Comparison of ENCODE assay signal across 1 cellular context in genomic region chr1:244447024-244447423, GRCh38.
TF ChIP-seq lines count a peak whose summit lies in the region.

No MANE protein-coding gene starts in this region.

TF ChIP-seq in WTC11, 78 proteins besides CTCF, POLR2A, EP300 and RAD21 (continued from another document):
- TF ChIP-seq, protein P1, sequence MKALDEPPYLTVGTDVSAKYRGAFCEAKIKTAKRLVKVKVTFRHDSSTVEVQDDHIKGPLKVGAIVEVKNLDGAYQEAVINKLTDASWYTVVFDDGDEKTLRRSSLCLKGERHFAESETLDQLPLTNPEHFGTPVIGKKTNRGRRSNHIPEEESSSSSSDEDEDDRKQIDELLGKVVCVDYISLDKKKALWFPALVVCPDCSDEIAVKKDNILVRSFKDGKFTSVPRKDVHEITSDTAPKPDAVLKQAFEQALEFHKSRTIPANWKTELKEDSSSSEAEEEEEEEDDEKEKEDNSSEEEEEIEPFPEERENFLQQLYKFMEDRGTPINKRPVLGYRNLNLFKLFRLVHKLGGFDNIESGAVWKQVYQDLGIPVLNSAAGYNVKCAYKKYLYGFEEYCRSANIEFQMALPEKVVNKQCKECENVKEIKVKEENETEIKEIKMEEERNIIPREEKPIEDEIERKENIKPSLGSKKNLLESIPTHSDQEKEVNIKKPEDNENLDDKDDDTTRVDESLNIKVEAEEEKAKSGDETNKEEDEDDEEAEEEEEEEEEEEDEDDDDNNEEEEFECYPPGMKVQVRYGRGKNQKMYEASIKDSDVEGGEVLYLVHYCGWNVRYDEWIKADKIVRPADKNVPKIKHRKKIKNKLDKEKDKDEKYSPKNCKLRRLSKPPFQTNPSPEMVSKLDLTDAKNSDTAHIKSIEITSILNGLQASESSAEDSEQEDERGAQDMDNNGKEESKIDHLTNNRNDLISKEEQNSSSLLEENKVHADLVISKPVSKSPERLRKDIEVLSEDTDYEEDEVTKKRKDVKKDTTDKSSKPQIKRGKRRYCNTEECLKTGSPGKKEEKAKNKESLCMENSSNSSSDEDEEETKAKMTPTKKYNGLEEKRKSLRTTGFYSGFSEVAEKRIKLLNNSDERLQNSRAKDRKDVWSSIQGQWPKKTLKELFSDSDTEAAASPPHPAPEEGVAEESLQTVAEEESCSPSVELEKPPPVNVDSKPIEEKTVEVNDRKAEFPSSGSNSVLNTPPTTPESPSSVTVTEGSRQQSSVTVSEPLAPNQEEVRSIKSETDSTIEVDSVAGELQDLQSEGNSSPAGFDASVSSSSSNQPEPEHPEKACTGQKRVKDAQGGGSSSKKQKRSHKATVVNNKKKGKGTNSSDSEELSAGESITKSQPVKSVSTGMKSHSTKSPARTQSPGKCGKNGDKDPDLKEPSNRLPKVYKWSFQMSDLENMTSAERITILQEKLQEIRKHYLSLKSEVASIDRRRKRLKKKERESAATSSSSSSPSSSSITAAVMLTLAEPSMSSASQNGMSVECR (CRISPR knock-in tag; IDR thresholded peaks at IDR 0.05; ENCODE audit: borderline replicate concordance) = no peak
- TF ChIP-seq RORB (CRISPR knock-in tag; IDR thresholded peaks at IDR 0.05) (no peak), EMX1 (CRISPR knock-in tag; IDR thresholded peaks at IDR 0.05) (no peak)
- TF ChIP-seq, protein P2, sequence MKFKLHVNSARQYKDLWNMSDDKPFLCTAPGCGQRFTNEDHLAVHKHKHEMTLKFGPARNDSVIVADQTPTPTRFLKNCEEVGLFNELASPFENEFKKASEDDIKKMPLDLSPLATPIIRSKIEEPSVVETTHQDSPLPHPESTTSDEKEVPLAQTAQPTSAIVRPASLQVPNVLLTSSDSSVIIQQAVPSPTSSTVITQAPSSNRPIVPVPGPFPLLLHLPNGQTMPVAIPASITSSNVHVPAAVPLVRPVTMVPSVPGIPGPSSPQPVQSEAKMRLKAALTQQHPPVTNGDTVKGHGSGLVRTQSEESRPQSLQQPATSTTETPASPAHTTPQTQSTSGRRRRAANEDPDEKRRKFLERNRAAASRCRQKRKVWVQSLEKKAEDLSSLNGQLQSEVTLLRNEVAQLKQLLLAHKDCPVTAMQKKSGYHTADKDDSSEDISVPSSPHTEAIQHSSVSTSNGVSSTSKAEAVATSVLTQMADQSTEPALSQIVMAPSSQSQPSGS (CRISPR knock-in tag; IDR thresholded peaks at IDR 0.05; ENCODE audit: borderline replicate concordance, low read depth) = no peak
- TF ChIP-seq, protein P3, sequence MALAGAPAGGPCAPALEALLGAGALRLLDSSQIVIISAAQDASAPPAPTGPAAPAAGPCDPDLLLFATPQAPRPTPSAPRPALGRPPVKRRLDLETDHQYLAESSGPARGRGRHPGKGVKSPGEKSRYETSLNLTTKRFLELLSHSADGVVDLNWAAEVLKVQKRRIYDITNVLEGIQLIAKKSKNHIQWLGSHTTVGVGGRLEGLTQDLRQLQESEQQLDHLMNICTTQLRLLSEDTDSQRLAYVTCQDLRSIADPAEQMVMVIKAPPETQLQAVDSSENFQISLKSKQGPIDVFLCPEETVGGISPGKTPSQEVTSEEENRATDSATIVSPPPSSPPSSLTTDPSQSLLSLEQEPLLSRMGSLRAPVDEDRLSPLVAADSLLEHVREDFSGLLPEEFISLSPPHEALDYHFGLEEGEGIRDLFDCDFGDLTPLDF (CRISPR knock-in tag; IDR thresholded peaks at IDR 0.05) = no peak
TF ChIP-seq in WTC11: peak in this region for 0.
